In genomic region chr10:91632671-91633550, GRCh38 we compare ENCODE assay signal across 8 cellular contexts. TPM values are rescaled to one million over a fixed set of nuclear protein-coding genes. Genes with fewer than 3 reads are reported as not detected.
DNase-seq lines count a peak whose midpoint lies in the region; ATAC-seq, FAIRE-seq and TF ChIP-seq lines count a peak whose summit lies in the region.

TSS of gene PPP1R3C (minus strand) at chr10:91633071. CDS start at chr10:91632969, 102 bp downstream.

- H3K27ac ChIP-seq in ascending aorta: peak within 1 kb of the TSS; percentile 76 to 82
- H3K27ac ChIP-seq in left ventricle myocardium inferior (replicated peaks): peak within 1 kb of the TSS; percentile 91
- H3K27ac ChIP-seq in pancreas: peak within 1 kb of the TSS; percentile 60 to 90 (median 78)

- no peak within 1 kb of the TSS for H3K27ac Mint-ChIP-seq in CD14-positive monocyte

- no peaks in the 10 kb centered on the region for H3K9me3 ChIP-seq in ascending aorta
- H3K9me3 ChIP-seq in left ventricle myocardium inferior (replicated peaks): no peaks in the 10 kb centered on the region
- no peaks in the 10 kb centered on the region for H3K9me3 ChIP-seq in pancreas

- peak; percentile 55 for ATAC-seq in GM19455 (IDR thresholded peaks at IDR 0.05; ENCODE audit: unreplicated experiment)
- peak; percentile 88 to 95 (median 94) for ATAC-seq in pancreas

- FAIRE-seq in HTR-8/SVneo (lab: Jason Lieb, UNC) (peak; percentile 81), pancreas (lab: Jason Lieb, UNC) (no peak), urothelium cell line (lab: Jason Lieb, UNC) (no peak)

- H3K4me3 ChIP-seq in ascending aorta: peak within 1 kb of the TSS; percentile 76 to 84
- peak within 1 kb of the TSS; percentile 75 for H3K4me3 ChIP-seq in left ventricle myocardium inferior
- peak within 1 kb of the TSS; percentile 40 to 73 (median 69) for H3K4me3 ChIP-seq in pancreas

- H3K36me3 Mint-ChIP-seq in CD14-positive monocyte: peaks cover 0 to 3% of the 10 kb centered on the region in 2 donors

- H3K4me1 ChIP-seq in ascending aorta (peaks cover 0 to 7% of the 10 kb centered on the region in 2 donors), left ventricle myocardium inferior (peaks cover 62% of the 10 kb centered on the region), pancreas (peaks cover 0 to 25% (median 16%) of the 10 kb centered on the region in 3 donors)

- in situ Hi-C loops in SK-MEL-5 (cut with HindIII; ENCODE audit: low pct_unique_long_range_greater_than_20kb, low sequenced_read_pairs): no loop called here

- H3K36me3 ChIP-seq in ascending aorta (peaks cover 24 to 26% of the 10 kb centered on the region in 2 donors), left ventricle myocardium inferior (peaks cover 30% of the 10 kb centered on the region), pancreas (peaks cover 0 to 7% (median 0%) of the 10 kb centered on the region in 3 donors)

- H3K9me3 Mint-ChIP-seq in CD14-positive monocyte: peaks cover 0 to 7% (median 4%) of the 10 kb centered on the region in 7 donors

- H3K27me3 Mint-ChIP-seq in CD14-positive monocyte (ENCODE audit: low read depth in 3 of 3): peaks cover 35 to 45% (median 39%) of the 10 kb centered on the region in 3 donors

- no peak for DNase-seq in CD14-positive monocyte (ENCODE audit: low spot score)
- peak; percentile 90 for DNase-seq in HTR-8/SVneo (ENCODE audit: insufficient read length, low spot score)
- DNase-seq in SK-MEL-5 (ENCODE audit: low read depth, low spot score): peak; percentile 13
- peak; percentile 86 to 95 for DNase-seq in ascending aorta (ENCODE audit: low spot score in 2 of 2)
- DNase-seq in left ventricle myocardium inferior: peak; percentile 90
- peak; percentile 92 to 96 (median 94) for DNase-seq in pancreas
- DNase-seq in urothelium cell line (ENCODE audit: low spot score): peak; percentile 96

- WGBS in pancreas, 2 donors: 0 to 1% methylated on average over 60 to 61 of the region's 61 CpGs

- TF ChIP-seq CTCF in CD14-positive monocyte (IDR thresholded peaks at IDR 0.05) (no peak), ascending aorta (IDR thresholded peaks at IDR 0.05) (peak; percentile 17 to 33 (median 31)), left ventricle myocardium inferior (IDR thresholded peaks at IDR 0.05; ENCODE audit: borderline replicate concordance) (peak; percentile 50), pancreas (IDR thresholded peaks at IDR 0.05) (peak in 1 of 4 donors; percentile 18)

- H3K4me3 Mint-ChIP-seq in CD14-positive monocyte: peak within 1 kb of the TSS; percentile 57 to 73

- intact Hi-C loops in CD14-positive monocyte (cut with micrococcal nuclease) (no loop called here), ascending aorta (cut with DNase I) (loop anchor here (1.0 to 5.0 kb wide), 5 partner anchors 20 to 289 kb away; partner anchors contain the start of genes BTAF1 and TNKS2), left ventricle myocardium inferior (cut with micrococcal nuclease) (loop anchor here (5.0 kb wide), 1 partner anchor 81 kb away; no protein-coding TSS in a partner anchor), pancreas (cut with DNase I) (loop anchor here in 2 of 3 donors (2.0 to 10.0 kb wide), 3 partner anchors 41 to 138 kb away; no protein-coding TSS in a partner anchor)

- H3K27me3 ChIP-seq in ascending aorta: no peaks in the 10 kb centered on the region
- H3K27me3 ChIP-seq in left ventricle myocardium inferior (ENCODE audit: low read depth): no peaks in the 10 kb centered on the region
- no peaks in the 10 kb centered on the region for H3K27me3 ChIP-seq in pancreas

- peaks cover 8% of the 10 kb centered on the region for H3K4me1 Mint-ChIP-seq in CD14-positive monocyte

RNA-seq across cellular contexts. Expression of gene PPP1R3C, which starts in this region (rescaled TPM):
- polyA plus RNA-seq in CD14-positive monocyte (not detected), pancreas (1 to 10 TPM; 3.8 to 5.8 TPM)
- 12.2 and 13.2 TPM in 2 replicates for total RNA-seq in SK-MEL-5 (2014; rRNA removed; shearing (Covaris generic))
- polyA plus RNA-seq in SK-MEL-5 (2015; cell fraction: cytosol; rRNA removed): 7.1 and 9.3 TPM in 2 replicates
- 3.9 and 6.4 TPM in 2 replicates for polyA plus RNA-seq in SK-MEL-5 (2015; cell fraction: nucleus; rRNA removed)
- total RNA-seq in ascending aorta (2.0 TPM), left ventricle myocardium inferior (236 TPM), pancreas (10 to 100 TPM in 5 of 6 donors, 1 to 10 TPM in 1; 7.1 to 27.5 (median 17.3) TPM)

Comparison
In these comparisons a context has a peak if more than half of its experiments do, and no peak if none do; other contexts are left out.
1. RNA of gene PPP1R3C (polyA plus RNA-seq): 3.8 to 5.8 TPM in pancreas; not detected in CD14-positive monocyte; every median in the first group is over 4 times any median in the second.
2. intact Hi-C loops: an anchor here in ascending aorta (1.0 to 5.0 kb wide), left ventricle myocardium inferior (5.0 kb wide) and pancreas (2.0 to 10.0 kb wide); none called in CD14-positive monocyte.
3. Peak in every context shown above with its lines, with median percentiles within 50 percentile points of each other: H3K27ac ChIP-seq and H3K4me3 ChIP-seq.